In genomic region chr19:30649934-30650614, GRCh38 we compare ENCODE assay signal across 9 cellular contexts.
DNase-seq lines count a peak whose midpoint lies in the region; ATAC-seq and TF ChIP-seq lines count a peak whose summit lies in the region.
"Had no signal": no experiment of that assay in that cellular context is flagged by ENCODE, and none has a peak within 500 bp of the region (broad histone marks: within the 10 kb centered on the region; RNA-seq: fewer than 3 reads in every experiment).

No MANE protein-coding gene starts in this region.

- H3K27me3 Mint-ChIP-seq in WTC11 (ENCODE audit: low read depth) = no peaks in the 10 kb centered on the region

- peak; percentile 68 for DNase-seq in AG08396 (ENCODE audit: low spot score)
- DNase-seq in GM03348 (ENCODE audit: low spot score) = peak; percentile 77
- peak; percentile 7 for DNase-seq in NCI-H1694 (lab: John Stamatoyannopoulos, UW)
- peak; percentile 54 for DNase-seq in WTC11 (ENCODE audit: low spot score)
- peak; percentile 55 for DNase-seq in germinal center (ENCODE audit: low spot score)
- no peak for DNase-seq in retinal pigment epithelial cell (ENCODE audit: low read depth)
- no peak for DNase-seq in islet precursor cell
- DNase-seq in GF-D8 (lab: John Stamatoyannopoulos, UW) = no peak

- no peaks in the 10 kb centered on the region for H3K9me3 Mint-ChIP-seq in WTC11
- H3K9me3 Mint-ChIP-seq: immature natural killer cell had no signal

- no peak overlapping the region for H3K4me3 ChIP-seq in retinal pigment epithelial cell (ENCODE audit: low read length)

- CTCF ChIA-PET in WTC11 (lab: Charles Lee) = interaction anchor here (0.5 to 2.3 kb wide), 7 partner anchors 10 to 555 kb away, joined by 3 to 8 read pairs (median 5); no protein-coding TSS in a partner anchor

- H3K4me3 Mint-ChIP-seq in WTC11 = no peak overlapping the region
- H3K4me3 Mint-ChIP-seq: immature natural killer cell had no signal

- POLR2A ChIA-PET in WTC11 (lab: Charles Lee) = interaction anchor here (0.6 kb wide), 1 partner anchor 75 kb away, joined by 3 read pairs; no protein-coding TSS in a partner anchor

- no peaks in the 10 kb centered on the region for H3K36me3 Mint-ChIP-seq in WTC11
- H3K36me3 Mint-ChIP-seq: immature natural killer cell had no signal

- ATAC-seq in WTC11 = peak; percentile 58

- peaks cover 33% of the 10 kb centered on the region for H3K4me1 Mint-ChIP-seq in WTC11
- H3K4me1 Mint-ChIP-seq: immature natural killer cell had no signal

- TF ChIP-seq CTCF in WTC11 (IDR thresholded peaks at IDR 0.05) (peak; percentile 55; the same call in 1 of the 2 replicates), retinal pigment epithelial cell (conservative IDR thresholded peaks at IDR 0.05; ENCODE audit: low read depth, low read length) (peak; percentile 89)

- H3K27ac Mint-ChIP-seq in WTC11 = no peak overlapping the region
- H3K27ac Mint-ChIP-seq: immature natural killer cell had no signal

TF ChIP-seq in WTC11, 78 proteins besides CTCF, POLR2A, EP300 and RAD21:
- TF ChIP-seq CREB1 (CRISPR knock-in tag; IDR thresholded peaks at IDR 0.05) (no peak), ZNF121 (CRISPR knock-in tag; IDR thresholded peaks at IDR 0.05) (no peak), PRRX2 (CRISPR knock-in tag; IDR thresholded peaks at IDR 0.05) (no peak), ZNF232 (CRISPR knock-in tag; IDR thresholded peaks at IDR 0.05) (no peak), ZNF671 (CRISPR knock-in tag; IDR thresholded peaks at IDR 0.05) (no peak), ZNF263 (CRISPR knock-in tag; IDR thresholded peaks at IDR 0.05; ENCODE audit: low read depth) (no peak), ZBTB21 (CRISPR knock-in tag; IDR thresholded peaks at IDR 0.05; ENCODE audit: borderline replicate concordance) (no peak), SMAD3 (CRISPR knock-in tag; IDR thresholded peaks at IDR 0.05; ENCODE audit: borderline replicate concordance) (no peak), E2F1 (CRISPR knock-in tag; IDR thresholded peaks at IDR 0.05) (no peak), SP1 (CRISPR knock-in tag; conservative IDR thresholded peaks at IDR 0.05) (no peak), GABPB1 (CRISPR knock-in tag; IDR thresholded peaks at IDR 0.05) (no peak), OVOL2 (CRISPR knock-in tag; IDR thresholded peaks at IDR 0.05; ENCODE audit: borderline replicate concordance) (no peak), ZNF281 (CRISPR knock-in tag; IDR thresholded peaks at IDR 0.05) (no peak), AR (CRISPR knock-in tag; IDR thresholded peaks at IDR 0.05) (no peak), ZNF425 (CRISPR knock-in tag; conservative IDR thresholded peaks at IDR 0.05) (no peak)
- TF ChIP-seq, protein P1, sequence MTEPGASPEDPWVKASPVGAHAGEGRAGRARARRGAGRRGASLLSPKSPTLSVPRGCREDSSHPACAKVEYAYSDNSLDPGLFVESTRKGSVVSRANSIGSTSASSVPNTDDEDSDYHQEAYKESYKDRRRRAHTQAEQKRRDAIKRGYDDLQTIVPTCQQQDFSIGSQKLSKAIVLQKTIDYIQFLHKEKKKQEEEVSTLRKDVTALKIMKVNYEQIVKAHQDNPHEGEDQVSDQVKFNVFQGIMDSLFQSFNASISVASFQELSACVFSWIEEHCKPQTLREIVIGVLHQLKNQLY (CRISPR knock-in tag; IDR thresholded peaks at IDR 0.05) = no peak
- TF ChIP-seq, protein P2, sequence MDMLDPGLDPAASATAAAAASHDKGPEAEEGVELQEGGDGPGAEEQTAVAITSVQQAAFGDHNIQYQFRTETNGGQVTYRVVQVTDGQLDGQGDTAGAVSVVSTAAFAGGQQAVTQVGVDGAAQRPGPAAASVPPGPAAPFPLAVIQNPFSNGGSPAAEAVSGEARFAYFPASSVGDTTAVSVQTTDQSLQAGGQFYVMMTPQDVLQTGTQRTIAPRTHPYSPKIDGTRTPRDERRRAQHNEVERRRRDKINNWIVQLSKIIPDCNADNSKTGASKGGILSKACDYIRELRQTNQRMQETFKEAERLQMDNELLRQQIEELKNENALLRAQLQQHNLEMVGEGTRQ (CRISPR knock-in tag; IDR thresholded peaks at IDR 0.05) = no peak

Comparison
In these comparisons a context has a peak if more than half of its experiments do, and no peak if none do; other contexts are left out.
1. DNase-seq: peak in AG08396 (single experiment), GM03348 (single experiment), NCI-H1694 (single experiment), WTC11 (single experiment) and germinal center (single experiment); none in retinal pigment epithelial cell (single experiment), islet precursor cell (single experiment) and GF-D8 (single experiment).